ENCODE assay signal across 8 cellular contexts in genomic region chr2:111415765-111416743, GRCh38.
A peak's percentile ranks its signal among the peaks of the same experiment; 100 is the strongest.
DNase-seq lines count a peak whose midpoint lies in the region; ATAC-seq and TF ChIP-seq lines count a peak whose summit lies in the region.
"Not testable (repeated sequence)": the region's sequence is repeated elsewhere in the genome, so short reads cannot be mapped to it uniquely, and the experiment has no call there.

No MANE protein-coding gene starts in this region.

- H3K4me3 ChIP-seq in choroid plexus epithelial cell (ENCODE audit: low read depth, low read length): not testable (repeated sequence)

- not testable (repeated sequence) for H3K27me3 Mint-ChIP-seq in activated naive CD8-positive, alpha-beta T cell; nephron progenitor cell (ENCODE audit: low read depth, poor library complexity); stimulated activated naive B cell treated with anti-CD40 and anti-IgM and Interleukin-4, amounts not matched to agents 10 μg/mL and 1 μg/mL and 100 μg/mL, for 72 hours

- DNase-seq in AG08395 (ENCODE audit: low spot score) (peak; percentile 2), ELR (ENCODE audit: low read depth) (peak; percentile 40), KBM-7 (peak; percentile 63), choroid plexus epithelial cell (ENCODE audit: low read depth) (peak; percentile 21), islet precursor cell (peak; percentile 32), nephron progenitor cell (peak; percentile 15)
- not testable (repeated sequence) for DNase-seq in stimulated activated naive B cell treated with anti-CD40 and anti-IgM and Interleukin-4, amounts not matched to agents 10 μg/mL and 1 μg/mL and 100 μg/mL, for 72 hours

- peak overlapping the region; percentile 31 for H3K27ac Mint-ChIP-seq in activated naive CD8-positive, alpha-beta T cell
- H3K27ac Mint-ChIP-seq in nephron progenitor cell: peak overlapping the region; percentile 95
- H3K27ac Mint-ChIP-seq in stimulated activated naive B cell treated with anti-CD40 and anti-IgM and Interleukin-4, amounts not matched to agents 10 μg/mL and 1 μg/mL and 100 μg/mL, for 72 hours: not testable (repeated sequence)

- peaks cover 13% of the 10 kb centered on the region for H3K4me1 Mint-ChIP-seq in activated naive CD8-positive, alpha-beta T cell (ENCODE audit: low read depth)
- H3K4me1 Mint-ChIP-seq in nephron progenitor cell: peaks cover 51% of the 10 kb centered on the region
- H3K4me1 Mint-ChIP-seq in stimulated activated naive B cell treated with anti-CD40 and anti-IgM and Interleukin-4, amounts not matched to agents 10 μg/mL and 1 μg/mL and 100 μg/mL, for 72 hours: peaks cover 16 to 17% of the 10 kb centered on the region in 2 donors

- not testable (repeated sequence) for H3K9me3 Mint-ChIP-seq in activated naive CD8-positive, alpha-beta T cell (ENCODE audit: low read depth); nephron progenitor cell; stimulated activated naive B cell treated with anti-CD40 and anti-IgM and Interleukin-4, amounts not matched to agents 10 μg/mL and 1 μg/mL and 100 μg/mL, for 72 hours

- not testable (repeated sequence) for H3K4me3 Mint-ChIP-seq in activated naive CD8-positive, alpha-beta T cell
- peak overlapping the region; percentile 21 for H3K4me3 Mint-ChIP-seq in nephron progenitor cell
- peak overlapping the region in 1 of 2 donors; percentile 22 for H3K4me3 Mint-ChIP-seq in stimulated activated naive B cell treated with anti-CD40 and anti-IgM and Interleukin-4, amounts not matched to agents 10 μg/mL and 1 μg/mL and 100 μg/mL, for 72 hours

- not testable (repeated sequence) for H3K36me3 Mint-ChIP-seq in activated naive CD8-positive, alpha-beta T cell; nephron progenitor cell (ENCODE audit: low read depth); stimulated activated naive B cell treated with anti-CD40 and anti-IgM and Interleukin-4, amounts not matched to agents 10 μg/mL and 1 μg/mL and 100 μg/mL, for 72 hours

- TF ChIP-seq CTCF in choroid plexus epithelial cell (conservative IDR thresholded peaks at IDR 0.05; ENCODE audit: low read depth, low read length); nephron progenitor cell (IDR thresholded peaks at IDR 0.05): not testable (repeated sequence)

- in situ Hi-C loops in KBM-7 (cut with MboI; ENCODE audit: low pct_unique_long_range_greater_than_20kb, low sequenced_read_pairs): not testable (repeated sequence)

- peak; percentile 26 to 35 for ATAC-seq in stimulated activated naive B cell treated with anti-CD40 and anti-IgM and Interleukin-4, amounts not matched to agents 10 μg/mL and 1 μg/mL and 100 μg/mL, for 72 hours (replicated peaks)
